Comparison of ENCODE assay signal across 9 cellular contexts in genomic region chr6:8743146-8743745, GRCh38.
DNase-seq lines count a peak whose midpoint lies in the region; ATAC-seq and TF ChIP-seq lines count a peak whose summit lies in the region.
"Had no signal": no experiment of that assay in that cellular context is flagged by ENCODE, and none has a peak within 500 bp of the region (broad histone marks: within the 10 kb centered on the region; RNA-seq: fewer than 3 reads in every experiment).

No MANE protein-coding gene starts in this region.

- POLR2A ChIA-PET in activated naive CD8-positive, alpha-beta T cell treated with anti-CD3 and anti-CD28 coated beads, Interleukin-2, amount 10 ng/mL, durations not matched to agents 7 days and 5 days (lab: Charles Lee), result no interaction called here
- POLR2A ChIA-PET in SK-N-SH (lab: Yijun Ruan, JAX), result no interaction called here

- H4K20me1 ChIP-seq in SK-N-SH (ENCODE audit: insufficient read depth), result no peaks in the 10 kb centered on the region

- no peaks in the 10 kb centered on the region for H3K79me2 ChIP-seq in SK-N-SH (ENCODE audit: insufficient read depth)

- peak; percentile 65 for ATAC-seq in GM19455 (IDR thresholded peaks at IDR 0.05; ENCODE audit: unreplicated experiment)
- ATAC-seq in activated naive CD8-positive, alpha-beta T cell treated with anti-CD3 and anti-CD28 coated beads, Interleukin-2, amount 10 ng/mL, durations not matched to agents 7 days and 5 days (ENCODE audit: low read depth), result peak; percentile 65

- H3K27me3 ChIP-seq in colonic mucosa, result no peaks in the 10 kb centered on the region
- H3K27me3 ChIP-seq in esophagus muscularis mucosa, result no peaks in the 10 kb centered on the region
- no peaks in the 10 kb centered on the region for H3K27me3 ChIP-seq in SK-N-SH (ENCODE audit: insufficient read depth)

- H3K4me1 Mint-ChIP-seq in activated naive CD8-positive, alpha-beta T cell treated with anti-CD3 and anti-CD28 coated beads, Interleukin-2, amount 10 ng/mL, durations not matched to agents 7 days and 5 days, result peaks cover 7% of the 10 kb centered on the region

- no peaks in the 10 kb centered on the region for H3K4me1 ChIP-seq in colonic mucosa
- H3K4me1 ChIP-seq in esophagus muscularis mucosa, result no peaks in the 10 kb centered on the region
- H3K4me1 ChIP-seq in SK-N-SH (ENCODE audit: control insufficient read depth in 1 of 2, insufficient read depth in 2 of 2, low read depth in 1 of 2, low read length in 1 of 2), result no peaks in the 10 kb centered on the region

- H3K27ac ChIP-seq in colonic mucosa, result no peak overlapping the region
- no peak overlapping the region for H3K27ac ChIP-seq in esophagus muscularis mucosa (replicated peaks in 1 of 4)
- no peak overlapping the region for H3K27ac ChIP-seq in SK-N-SH (ENCODE audit: low read depth in 2 of 2, low read length in 1 of 2)

- DNase-seq in COLO829 (ENCODE audit: low spot score) (peak; percentile 72), HS-5 (ENCODE audit: low read depth) (peak; percentile 34), colonic mucosa (no peak), esophagus muscularis mucosa (ENCODE audit: extremely low spot score) (no peak), SK-N-SH (no peak), middle frontal gyrus (ENCODE audit: extremely low spot score, low spot score) (no peak)
- no peak for DNase-seq in activated naive CD8-positive, alpha-beta T cell treated with anti-CD3 and anti-CD28 coated beads, Interleukin-2, amount 10 ng/mL, durations not matched to agents 7 days and 5 days
- DNase-seq: IMR-90 had no signal

- whole genome bisulfite sequencing in esophagus muscularis mucosa, result 61% methylated on average over 5 of the region's 5 CpGs
- WGBS in SK-N-SH (ENCODE audit: low lambda C conversion rate), result 10% methylated on average over 5 of the region's 5 CpGs

- no peak overlapping the region for H3K4me2 ChIP-seq in SK-N-SH

- peak overlapping the region; percentile 27 for H3K27ac Mint-ChIP-seq in activated naive CD8-positive, alpha-beta T cell treated with anti-CD3 and anti-CD28 coated beads, Interleukin-2, amount 10 ng/mL, durations not matched to agents 7 days and 5 days

- intact Hi-C loops in colonic mucosa (cut with DNase I) (no loop called here), esophagus muscularis mucosa (cut with DNase I) (no loop called here)

- no peak for TF ChIP-seq POLR2A in esophagus muscularis mucosa (IDR thresholded peaks at IDR 0.05; ENCODE audit: low read depth)

- H3K9me3 Mint-ChIP-seq in activated naive CD8-positive, alpha-beta T cell treated with anti-CD3 and anti-CD28 coated beads, Interleukin-2, amount 10 ng/mL, durations not matched to agents 7 days and 5 days, result peaks cover 3% of the 10 kb centered on the region

- H3K9ac ChIP-seq in colonic mucosa (ENCODE audit: low read depth in 2 of 2, low read length in 2 of 2) (no peak overlapping the region), SK-N-SH (no peak overlapping the region)

- H3K9me3 ChIP-seq in colonic mucosa, result no peaks in the 10 kb centered on the region
- no peaks in the 10 kb centered on the region for H3K9me3 ChIP-seq in esophagus muscularis mucosa
- no peaks in the 10 kb centered on the region for H3K9me3 ChIP-seq in SK-N-SH

- H3F3A ChIP-seq in SK-N-SH (replicated peaks; ENCODE audit: insufficient read depth), result no peaks in the 10 kb centered on the region

- H2AFZ ChIP-seq in SK-N-SH (ENCODE audit: low read depth), result no peak overlapping the region

- H3K36me3 ChIP-seq in colonic mucosa, result no peaks in the 10 kb centered on the region
- no peaks in the 10 kb centered on the region for H3K36me3 ChIP-seq in esophagus muscularis mucosa
- no peaks in the 10 kb centered on the region for H3K36me3 ChIP-seq in SK-N-SH (replicated peaks in 1 of 2; ENCODE audit: control insufficient read depth in 1 of 2, insufficient read depth in 2 of 2, low read length in 1 of 2)

- H3K9me2 ChIP-seq in SK-N-SH, result no peaks in the 10 kb centered on the region

- TF ChIP-seq EP300 in esophagus muscularis mucosa (IDR thresholded peaks at IDR 0.05) (no peak), SK-N-SH (IDR thresholded peaks at IDR 0.05; ENCODE audit: borderline replicate concordance in 1 of 2, low read depth in 1 of 2, low read length in 1 of 2) (no peak)

- H3K36me3 Mint-ChIP-seq in activated naive CD8-positive, alpha-beta T cell treated with anti-CD3 and anti-CD28 coated beads, Interleukin-2, amount 10 ng/mL, durations not matched to agents 7 days and 5 days, result no peaks in the 10 kb centered on the region

- TF ChIP-seq RAD21 in SK-N-SH (IDR thresholded peaks at IDR 0.05; ENCODE audit: low read length), result no peak

- H3K4me3 ChIP-seq in colonic mucosa (no peak overlapping the region), esophagus muscularis mucosa (peak overlapping the region in 2 of 4 donors; percentile 17 to 33), SK-N-SH (ENCODE audit: low read depth in 2 of 2, low read length in 1 of 2) (no peak overlapping the region; a peak in 2 of 4 replicates)

- H3K4me3 Mint-ChIP-seq in activated naive CD8-positive, alpha-beta T cell treated with anti-CD3 and anti-CD28 coated beads, Interleukin-2, amount 10 ng/mL, durations not matched to agents 7 days and 5 days, result peak overlapping the region; percentile 81

- CTCF ChIA-PET in SK-N-SH (lab: Yijun Ruan, JAX), result interaction anchor here (1.0 kb wide), 1 partner anchor 14 kb away, joined by 3 read pairs; no protein-coding TSS in a partner anchor

- no peak for TF ChIP-seq CTCF in colonic mucosa (IDR thresholded peaks at IDR 0.05)
- TF ChIP-seq CTCF in esophagus muscularis mucosa (IDR thresholded peaks at IDR 0.05), result no peak
- TF ChIP-seq CTCF in SK-N-SH (IDR thresholded peaks at IDR 0.05), result no peak

- H3K27me3 Mint-ChIP-seq in activated naive CD8-positive, alpha-beta T cell treated with anti-CD3 and anti-CD28 coated beads, Interleukin-2, amount 10 ng/mL, durations not matched to agents 7 days and 5 days, result no peaks in the 10 kb centered on the region

TF ChIP-seq in SK-N-SH, 30 proteins besides CTCF, POLR2A, EP300 and RAD21:
- TF ChIP-seq RXRA (IDR thresholded peaks at IDR 0.05; ENCODE audit: borderline replicate concordance, low read depth) (no peak), EZH2phosphoT487 (IDR thresholded peaks at IDR 0.05; ENCODE audit: borderline replicate concordance, low read depth) (no peak), SIN3A (IDR thresholded peaks at IDR 0.05; ENCODE audit: borderline replicate concordance, low read depth, low read length) (no peak), FOSL2 (IDR thresholded peaks at IDR 0.05; ENCODE audit: borderline replicate concordance, low read depth) (no peak), RCOR1 (IDR thresholded peaks at IDR 0.05; ENCODE audit: low read length) (no peak), YY1 (IDR thresholded peaks at IDR 0.05; ENCODE audit: low read depth) (no peak), POLR2AphosphoS5 (IDR thresholded peaks at IDR 0.05; ENCODE audit: low read depth, low read length) (no peak), ELF1 (IDR thresholded peaks at IDR 0.05) (no peak), MAX (IDR thresholded peaks at IDR 0.05; ENCODE audit: low read depth) (no peak), PBX3 (IDR thresholded peaks at IDR 0.05) (no peak), TAF1 (IDR thresholded peaks at IDR 0.05; ENCODE audit: borderline replicate concordance, low read depth, low read length) (no peak), GATA2 (CRISPR knock-in tag; IDR thresholded peaks at IDR 0.05) (no peak), TEAD4 (IDR thresholded peaks at IDR 0.05; ENCODE audit: borderline replicate concordance, insufficient read depth) (no peak), RFX5 (IDR thresholded peaks at IDR 0.05; ENCODE audit: low read length) (no peak), CHD2 (IDR thresholded peaks at IDR 0.05; ENCODE audit: low read length, partially characterized antibody) (no peak), USF1 (IDR thresholded peaks at IDR 0.05; ENCODE audit: borderline replicate concordance, low read depth) (no peak), NRF1 (IDR thresholded peaks at IDR 0.05; ENCODE audit: low read depth, low read length) (no peak), USF2 (IDR thresholded peaks at IDR 0.05; ENCODE audit: borderline replicate concordance, low read depth, low read length) (no peak)

Comparison
In these comparisons a context has a peak if more than half of its experiments do, and no peak if none do; other contexts are left out.
1. DNase-seq: peak in COLO829 (single experiment) and HS-5 (single experiment); none in activated naive CD8-positive, alpha-beta T cell treated with anti-CD3 and anti-CD28 coated beads, Interleukin-2, amount 10 ng/mL, durations not matched to agents 7 days and 5 days (single experiment), colonic mucosa (single experiment), esophagus muscularis mucosa (single experiment), SK-N-SH (single experiment) and middle frontal gyrus (single experiment).